22 cellular contexts compared by ENCODE assay signal in the genomic region with DNA sequence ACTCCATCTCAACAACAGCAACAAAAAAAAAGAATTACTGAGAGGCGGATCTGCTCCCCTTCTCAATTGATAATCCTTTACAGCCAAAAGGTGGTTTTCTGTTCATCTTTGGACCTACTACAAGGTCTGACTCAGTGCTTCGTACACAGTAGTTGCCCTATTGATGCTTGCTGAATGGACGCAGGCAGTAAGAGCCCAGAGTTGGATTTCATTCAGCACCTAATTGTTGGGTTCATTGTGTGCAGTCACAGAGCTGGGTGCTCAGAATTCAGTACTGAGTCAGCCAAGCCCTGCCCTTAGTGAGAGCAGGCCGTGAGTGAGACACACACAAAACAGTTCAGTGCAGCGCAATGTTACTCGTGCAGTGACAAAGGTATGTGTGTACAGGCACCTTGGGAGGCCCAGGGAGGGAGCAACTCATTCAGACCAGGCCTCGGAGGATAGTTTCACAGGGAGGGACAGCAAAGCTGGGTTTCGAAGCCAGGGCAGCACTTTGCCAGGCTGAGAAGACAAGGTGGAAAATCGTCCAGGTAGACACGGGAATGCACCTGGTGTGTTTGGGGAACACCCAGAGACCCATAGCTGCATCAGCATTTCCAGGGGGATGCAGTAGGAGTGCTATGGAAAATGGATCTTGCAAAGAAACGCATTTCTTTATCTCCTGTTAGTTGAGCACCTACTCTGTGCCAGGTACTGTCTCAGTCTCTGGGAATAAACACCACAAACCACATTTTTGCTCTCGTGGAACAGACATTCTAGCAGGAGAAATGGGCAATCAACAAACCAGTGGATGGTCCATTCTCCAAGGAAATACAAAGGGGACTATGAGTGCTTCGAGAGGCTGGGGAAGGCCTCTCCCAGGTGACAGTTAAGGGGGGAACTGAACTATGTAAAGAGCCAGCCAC. TPM values are rescaled to one million over a fixed set of nuclear protein-coding genes. Genes with fewer than 3 reads are reported as not detected.
"Had no signal": no experiment of that assay in that cellular context is flagged by ENCODE, and none has a peak within 500 bp of the region (broad histone marks: within the 10 kb centered on the region; RNA-seq: fewer than 3 reads in every experiment).

No MANE protein-coding gene starts in this region.

- H3K36me3 ChIP-seq: brain microvascular endothelial cell, prostate gland, suprapubic skin had no signal

- DNase-seq: activated B cell treated with CpG ODN at 0.5 μM for 24 hours; activated CD4-positive, alpha-beta T cell treated with anti-CD3 and anti-CD28 coated beads for 48 hours; activated CD8-positive, alpha-beta memory T cell treated with anti-CD3 and anti-CD28 coated beads for 24 hours; activated naive CD8-positive, alpha-beta T cell treated with anti-CD3 and anti-CD28 coated beads, Interleukin-2, amount 10 ng/mL, durations not matched to agents 7 days and 5 days; brain microvascular endothelial cell; cerebellar nuclear complex; effector memory CD4-positive, alpha-beta T cell; kidney glomerular epithelial cell; small intestine; stimulated activated CD4-positive, alpha-beta T cell treated with anti-CD3 and anti-CD28 coated beads, Interleukin-4, amount 100 ng/mL, for 4 hours; stimulated activated CD8-positive, alpha-beta memory T cell treated with anti-CD3 and anti-CD28 coated beads, Interleukin-4, amount 100 ng/mL, for 48 hours had no signal

- H3K27me3 Mint-ChIP-seq: stimulated activated naive CD8-positive, alpha-beta T cell treated with anti-CD3 and anti-CD28 coated beads, Interleukin-15, Interleukin-2, amounts not matched to agents 100 ng/mL and 50 ng/mL, for 24 hours had no signal

- H3K4me3 ChIP-seq: prostate gland, suprapubic skin had no signal

- H3K4me3 Mint-ChIP-seq: activated B cell treated with CpG ODN at 0.5 μM for 24 hours; activated naive CD8-positive, alpha-beta T cell treated with anti-CD3 and anti-CD28 coated beads, Interleukin-2, amount 10 ng/mL, durations not matched to agents 7 days and 5 days; activated T-helper 1 cell treated with anti-CD3 and anti-CD28 coated beads, Interleukin-12 subunit alpha, Interleukin-12 subunit beta, Interleukin-2, Interleukin-4 antibody, amounts not matched to agents 30 ng/mL and 10 ng/mL and 1 ng/mL, durations not matched to agents 14 hours and 24 hours and 36 hours; nephron; stimulated activated naive CD8-positive, alpha-beta T cell treated with anti-CD3 and anti-CD28 coated beads, Interleukin-15, Interleukin-2, amounts not matched to agents 100 ng/mL and 50 ng/mL, for 24 hours had no signal

- H3K36me3 Mint-ChIP-seq: activated naive CD8-positive, alpha-beta T cell treated with anti-CD3 and anti-CD28 coated beads, Interleukin-2, amount 10 ng/mL, durations not matched to agents 7 days and 5 days had no signal

- H3K27ac ChIP-seq: brain microvascular endothelial cell, prostate gland, suprapubic skin had no signal

- H3K4me1 Mint-ChIP-seq: activated B cell treated with CpG ODN at 0.5 μM for 24 hours; activated naive CD8-positive, alpha-beta T cell treated with anti-CD3 and anti-CD28 coated beads, Interleukin-2, amount 10 ng/mL, durations not matched to agents 7 days and 5 days had no signal

- H3K9me3 Mint-ChIP-seq: activated B cell treated with CpG ODN at 0.5 μM for 24 hours; activated naive CD8-positive, alpha-beta T cell treated with anti-CD3 and anti-CD28 coated beads, Interleukin-2, amount 10 ng/mL, durations not matched to agents 7 days and 5 days; activated T-helper 1 cell treated with anti-CD3 and anti-CD28 coated beads, Interleukin-12 subunit alpha, Interleukin-12 subunit beta, Interleukin-2, Interleukin-4 antibody, amounts not matched to agents 30 ng/mL and 10 ng/mL and 1 ng/mL, durations not matched to agents 14 hours and 24 hours and 36 hours; nephron; stimulated activated naive CD8-positive, alpha-beta T cell treated with anti-CD3 and anti-CD28 coated beads, Interleukin-15, Interleukin-2, amounts not matched to agents 100 ng/mL and 50 ng/mL, for 24 hours had no signal

- H3K27ac Mint-ChIP-seq: activated B cell treated with CpG ODN at 0.5 μM for 24 hours; activated naive CD8-positive, alpha-beta T cell treated with anti-CD3 and anti-CD28 coated beads, Interleukin-2, amount 10 ng/mL, durations not matched to agents 7 days and 5 days; activated T-helper 1 cell treated with anti-CD3 and anti-CD28 coated beads, Interleukin-12 subunit alpha, Interleukin-12 subunit beta, Interleukin-2, Interleukin-4 antibody, amounts not matched to agents 30 ng/mL and 10 ng/mL and 1 ng/mL, durations not matched to agents 14 hours and 24 hours and 36 hours; stimulated activated naive CD8-positive, alpha-beta T cell treated with anti-CD3 and anti-CD28 coated beads, Interleukin-15, Interleukin-2, amounts not matched to agents 100 ng/mL and 50 ng/mL, for 24 hours had no signal

- H3K27me3 ChIP-seq: brain microvascular endothelial cell, suprapubic skin had no signal

- ATAC-seq: right cardiac atrium had no signal

- H3K9me3 ChIP-seq: prostate gland, suprapubic skin had no signal

- H3K4me1 ChIP-seq: prostate gland had no signal

- FAIRE-seq: small intestine, TTC549 had no signal

RNA-seq across cellular contexts. Expression of gene KRT17, which starts 18.1 kb away (rescaled TPM):
- total RNA-seq: activated B cell treated with CpG ODN at 0.5 μM for 24 hours; activated naive CD8-positive, alpha-beta T cell treated with anti-CD3 and anti-CD28 coated beads, Interleukin-2, amount 10 ng/mL, durations not matched to agents 7 days and 5 days; activated T-helper 1 cell treated with anti-CD3 and anti-CD28 coated beads, Interleukin-12 subunit alpha, Interleukin-12 subunit beta, Interleukin-2, Interleukin-4 antibody, amounts not matched to agents 30 ng/mL and 10 ng/mL and 1 ng/mL, durations not matched to agents 14 hours and 24 hours and 36 hours; mesenteric fat pad; right cardiac atrium; T-helper 2 cell treated with Interferon-gamma antibody and Interleukin-4, amounts not matched to agents 100 ng/mL and 5 ng/mL, for 36 hours had no signal

RNA-seq across cellular contexts. Expression of gene KRT16, which starts 29.9 kb away (rescaled TPM):
- total RNA-seq: activated B cell treated with CpG ODN at 0.5 μM for 24 hours; activated naive CD8-positive, alpha-beta T cell treated with anti-CD3 and anti-CD28 coated beads, Interleukin-2, amount 10 ng/mL, durations not matched to agents 7 days and 5 days; activated T-helper 1 cell treated with anti-CD3 and anti-CD28 coated beads, Interleukin-12 subunit alpha, Interleukin-12 subunit beta, Interleukin-2, Interleukin-4 antibody, amounts not matched to agents 30 ng/mL and 10 ng/mL and 1 ng/mL, durations not matched to agents 14 hours and 24 hours and 36 hours; glomerular endothelial cell; right cardiac atrium; T-helper 2 cell treated with Interferon-gamma antibody and Interleukin-4, amounts not matched to agents 100 ng/mL and 5 ng/mL, for 36 hours had no signal

RNA-seq across cellular contexts. Expression of gene KRT14, which starts 55.8 kb away (rescaled TPM):
- total RNA-seq: activated B cell treated with CpG ODN at 0.5 μM for 24 hours; activated naive CD8-positive, alpha-beta T cell treated with anti-CD3 and anti-CD28 coated beads, Interleukin-2, amount 10 ng/mL, durations not matched to agents 7 days and 5 days; activated T-helper 1 cell treated with anti-CD3 and anti-CD28 coated beads, Interleukin-12 subunit alpha, Interleukin-12 subunit beta, Interleukin-2, Interleukin-4 antibody, amounts not matched to agents 30 ng/mL and 10 ng/mL and 1 ng/mL, durations not matched to agents 14 hours and 24 hours and 36 hours; epithelial cell of proximal tubule; glomerular endothelial cell; right cardiac atrium; T-helper 2 cell treated with Interferon-gamma antibody and Interleukin-4, amounts not matched to agents 100 ng/mL and 5 ng/mL, for 36 hours had no signal
